In the genomic region with DNA sequence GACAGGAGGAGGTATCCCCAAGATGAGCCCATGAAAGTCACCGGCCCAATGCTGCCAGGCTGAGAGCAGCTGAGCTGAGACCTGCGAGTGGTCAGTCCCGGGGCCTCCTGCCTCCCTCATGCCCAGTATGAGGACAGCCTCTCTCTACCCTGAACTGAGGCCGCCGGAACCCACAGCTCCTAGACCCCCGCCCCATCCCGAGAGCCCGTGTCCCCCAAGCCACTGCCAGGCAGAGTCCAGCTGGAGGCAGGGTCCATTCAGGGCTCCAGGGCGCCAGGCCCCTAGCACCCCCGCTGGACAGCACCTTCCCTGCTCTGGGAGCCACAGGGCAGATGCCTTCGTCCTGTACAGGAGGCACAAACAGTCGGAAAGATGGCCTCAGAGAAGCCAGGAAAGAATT, we compare ENCODE assay signal across 2 cellular contexts.
TF ChIP-seq lines count a peak whose summit lies in the region.

No MANE protein-coding gene starts in this region.

TF ChIP-seq in HEK293, 187 proteins besides CTCF, POLR2A, EP300 and RAD21 (continued from another document):
- TF ChIP-seq, protein P1, sequence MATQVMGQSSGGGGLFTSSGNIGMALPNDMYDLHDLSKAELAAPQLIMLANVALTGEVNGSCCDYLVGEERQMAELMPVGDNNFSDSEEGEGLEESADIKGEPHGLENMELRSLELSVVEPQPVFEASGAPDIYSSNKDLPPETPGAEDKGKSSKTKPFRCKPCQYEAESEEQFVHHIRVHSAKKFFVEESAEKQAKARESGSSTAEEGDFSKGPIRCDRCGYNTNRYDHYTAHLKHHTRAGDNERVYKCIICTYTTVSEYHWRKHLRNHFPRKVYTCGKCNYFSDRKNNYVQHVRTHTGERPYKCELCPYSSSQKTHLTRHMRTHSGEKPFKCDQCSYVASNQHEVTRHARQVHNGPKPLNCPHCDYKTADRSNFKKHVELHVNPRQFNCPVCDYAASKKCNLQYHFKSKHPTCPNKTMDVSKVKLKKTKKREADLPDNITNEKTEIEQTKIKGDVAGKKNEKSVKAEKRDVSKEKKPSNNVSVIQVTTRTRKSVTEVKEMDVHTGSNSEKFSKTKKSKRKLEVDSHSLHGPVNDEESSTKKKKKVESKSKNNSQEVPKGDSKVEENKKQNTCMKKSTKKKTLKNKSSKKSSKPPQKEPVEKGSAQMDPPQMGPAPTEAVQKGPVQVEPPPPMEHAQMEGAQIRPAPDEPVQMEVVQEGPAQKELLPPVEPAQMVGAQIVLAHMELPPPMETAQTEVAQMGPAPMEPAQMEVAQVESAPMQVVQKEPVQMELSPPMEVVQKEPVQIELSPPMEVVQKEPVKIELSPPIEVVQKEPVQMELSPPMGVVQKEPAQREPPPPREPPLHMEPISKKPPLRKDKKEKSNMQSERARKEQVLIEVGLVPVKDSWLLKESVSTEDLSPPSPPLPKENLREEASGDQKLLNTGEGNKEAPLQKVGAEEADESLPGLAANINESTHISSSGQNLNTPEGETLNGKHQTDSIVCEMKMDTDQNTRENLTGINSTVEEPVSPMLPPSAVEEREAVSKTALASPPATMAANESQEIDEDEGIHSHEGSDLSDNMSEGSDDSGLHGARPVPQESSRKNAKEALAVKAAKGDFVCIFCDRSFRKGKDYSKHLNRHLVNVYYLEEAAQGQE (tag by site-specific recombination; IDR thresholded peaks at IDR 0.05) = 0 out of 2 replicates have a peak, but pooled peaks have one; percentile 18

TF ChIP-seq in WTC11, 78 proteins besides CTCF, POLR2A, EP300 and RAD21 (continued from another document):
- TF ChIP-seq, protein P2, sequence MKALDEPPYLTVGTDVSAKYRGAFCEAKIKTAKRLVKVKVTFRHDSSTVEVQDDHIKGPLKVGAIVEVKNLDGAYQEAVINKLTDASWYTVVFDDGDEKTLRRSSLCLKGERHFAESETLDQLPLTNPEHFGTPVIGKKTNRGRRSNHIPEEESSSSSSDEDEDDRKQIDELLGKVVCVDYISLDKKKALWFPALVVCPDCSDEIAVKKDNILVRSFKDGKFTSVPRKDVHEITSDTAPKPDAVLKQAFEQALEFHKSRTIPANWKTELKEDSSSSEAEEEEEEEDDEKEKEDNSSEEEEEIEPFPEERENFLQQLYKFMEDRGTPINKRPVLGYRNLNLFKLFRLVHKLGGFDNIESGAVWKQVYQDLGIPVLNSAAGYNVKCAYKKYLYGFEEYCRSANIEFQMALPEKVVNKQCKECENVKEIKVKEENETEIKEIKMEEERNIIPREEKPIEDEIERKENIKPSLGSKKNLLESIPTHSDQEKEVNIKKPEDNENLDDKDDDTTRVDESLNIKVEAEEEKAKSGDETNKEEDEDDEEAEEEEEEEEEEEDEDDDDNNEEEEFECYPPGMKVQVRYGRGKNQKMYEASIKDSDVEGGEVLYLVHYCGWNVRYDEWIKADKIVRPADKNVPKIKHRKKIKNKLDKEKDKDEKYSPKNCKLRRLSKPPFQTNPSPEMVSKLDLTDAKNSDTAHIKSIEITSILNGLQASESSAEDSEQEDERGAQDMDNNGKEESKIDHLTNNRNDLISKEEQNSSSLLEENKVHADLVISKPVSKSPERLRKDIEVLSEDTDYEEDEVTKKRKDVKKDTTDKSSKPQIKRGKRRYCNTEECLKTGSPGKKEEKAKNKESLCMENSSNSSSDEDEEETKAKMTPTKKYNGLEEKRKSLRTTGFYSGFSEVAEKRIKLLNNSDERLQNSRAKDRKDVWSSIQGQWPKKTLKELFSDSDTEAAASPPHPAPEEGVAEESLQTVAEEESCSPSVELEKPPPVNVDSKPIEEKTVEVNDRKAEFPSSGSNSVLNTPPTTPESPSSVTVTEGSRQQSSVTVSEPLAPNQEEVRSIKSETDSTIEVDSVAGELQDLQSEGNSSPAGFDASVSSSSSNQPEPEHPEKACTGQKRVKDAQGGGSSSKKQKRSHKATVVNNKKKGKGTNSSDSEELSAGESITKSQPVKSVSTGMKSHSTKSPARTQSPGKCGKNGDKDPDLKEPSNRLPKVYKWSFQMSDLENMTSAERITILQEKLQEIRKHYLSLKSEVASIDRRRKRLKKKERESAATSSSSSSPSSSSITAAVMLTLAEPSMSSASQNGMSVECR (CRISPR knock-in tag; IDR thresholded peaks at IDR 0.05; ENCODE audit: borderline replicate concordance) = no peak
- TF ChIP-seq NR2C2 (CRISPR knock-in tag; IDR thresholded peaks at IDR 0.05) = no peak
TF ChIP-seq in WTC11: peak in this region for 0.
